8 cellular contexts compared by ENCODE assay signal in the genomic region with DNA sequence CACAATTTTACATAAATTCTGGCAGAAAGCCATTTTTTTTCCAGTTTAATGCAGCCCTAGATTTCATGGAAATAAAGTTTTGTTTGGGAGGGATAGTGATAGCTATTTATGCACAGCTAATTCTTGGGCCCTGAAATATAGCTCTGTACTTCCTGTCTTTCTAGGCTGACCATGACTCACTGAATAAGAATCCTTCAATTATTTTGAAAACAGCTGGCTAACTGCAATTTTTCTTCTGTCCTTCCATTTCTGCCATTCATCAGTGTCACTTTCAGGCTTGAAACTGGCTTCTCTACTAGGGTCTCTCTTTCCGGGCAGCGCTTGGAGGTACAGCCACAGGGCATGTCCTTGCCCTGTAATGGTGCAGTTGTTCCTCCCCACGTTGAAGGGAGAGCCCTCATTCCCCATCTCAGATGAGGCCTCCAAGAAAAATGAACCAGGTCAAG.
A peak's percentile ranks its signal among the peaks of the same experiment; 100 is the strongest.
DNase-seq lines count a peak whose midpoint lies in the region; ATAC-seq and TF ChIP-seq lines count a peak whose summit lies in the region.

No MANE protein-coding gene starts in this region.

- DNase-seq in H4 (ENCODE audit: low spot score) (peak; percentile 57), adrenal gland (peak in 4 of 7 donors; percentile 16 to 56 (median 24)), glomerular visceral epithelial cell (ENCODE audit: extremely low spot score) (peak; percentile 56), smooth muscle cell (lab: John Stamatoyannopoulos, UW; ENCODE audit: unreplicated experiment) (no peak), NCI-H1105 (lab: John Stamatoyannopoulos, UW) (no peak), T-helper 9 cell (no peak)
- no peak for DNase-seq in stimulated activated naive CD4-positive, alpha-beta T cell (lab: John Stamatoyannopoulos, UW)

- H3K9me3 ChIP-seq in adrenal gland (replicated peaks in 1 of 3) (peaks cover 2 to 3% (median 2%) of the 10 kb centered on the region in 3 donors), smooth muscle cell (replicated peaks; ENCODE audit: low read depth) (peaks cover 7% of the 10 kb centered on the region)

- H2AFZ ChIP-seq in smooth muscle cell (ENCODE audit: low read depth) = no peak overlapping the region

- TF ChIP-seq CTCF in adrenal gland (IDR thresholded peaks at IDR 0.05) (no peak), smooth muscle cell (IDR thresholded peaks at IDR 0.05; ENCODE audit: borderline replicate concordance, insufficient read depth, poor library complexity, severe bottlenecking) (no peak)

- no peaks in the 10 kb centered on the region for H3F3A ChIP-seq in smooth muscle cell (ENCODE audit: low read depth)

- WGBS in adrenal gland, 4 donors = 3 to 25% (median 16%) methylated on average over 3 of the region's 3 CpGs
- WGBS in smooth muscle cell (ENCODE audit: low lambda C conversion rate) = 39% methylated on average over 3 of the region's 3 CpGs

- intact Hi-C loops in adrenal gland (cut with DNase I) = no loop called here

- H3K79me2 ChIP-seq in smooth muscle cell (ENCODE audit: low read depth) = no peaks in the 10 kb centered on the region

- no peaks in the 10 kb centered on the region for H3K36me3 ChIP-seq in adrenal gland (replicated peaks in 1 of 2)
- no peaks in the 10 kb centered on the region for H3K36me3 ChIP-seq in smooth muscle cell (ENCODE audit: low read depth)

- no peak overlapping the region for H3K4me3 ChIP-seq in adrenal gland
- no peak overlapping the region for H3K4me3 ChIP-seq in smooth muscle cell

- H3K27ac ChIP-seq in adrenal gland (peak overlapping the region in 4 of 5 donors; percentile 21 to 63 (median 34)), smooth muscle cell (ENCODE audit: low read depth) (peak overlapping the region; percentile 53)

- no peak overlapping the region for H3K9ac ChIP-seq in smooth muscle cell (ENCODE audit: low read depth)

- TF ChIP-seq POLR2A in adrenal gland (IDR thresholded peaks at IDR 0.05) (no peak), GM18505 (IDR thresholded peaks at IDR 0.05; ENCODE audit: borderline replicate concordance, extremely low read depth, insufficient read depth, insufficient read length) (no peak)

- no peaks in the 10 kb centered on the region for H3K27me3 ChIP-seq in adrenal gland
- H3K27me3 ChIP-seq in smooth muscle cell (ENCODE audit: low read depth) = no peaks in the 10 kb centered on the region

- peak overlapping the region; percentile 56 for H3K4me2 ChIP-seq in smooth muscle cell

- no peaks in the 10 kb centered on the region for H4K20me1 ChIP-seq in smooth muscle cell (ENCODE audit: low read depth)

- H3K4me1 ChIP-seq in adrenal gland (replicated peaks in 1 of 2) = peaks cover 33 to 40% of the 10 kb centered on the region in 2 donors
- no peaks in the 10 kb centered on the region for H3K4me1 ChIP-seq in smooth muscle cell (ENCODE audit: low read depth)

- no peak for ATAC-seq in GM18505 (IDR thresholded peaks at IDR 0.05; ENCODE audit: unreplicated experiment)

Comparison
In these comparisons a context has a peak if more than half of its experiments do, and no peak if none do; other contexts are left out.
1. DNase-seq: peak in H4 (single experiment), adrenal gland (4 of 7) and glomerular visceral epithelial cell (single experiment); none in smooth muscle cell (single experiment), stimulated activated naive CD4-positive, alpha-beta T cell (0 of 6), NCI-H1105 (single experiment) and T-helper 9 cell (single experiment).